13 cellular contexts compared by ENCODE assay signal in the genomic region with DNA sequence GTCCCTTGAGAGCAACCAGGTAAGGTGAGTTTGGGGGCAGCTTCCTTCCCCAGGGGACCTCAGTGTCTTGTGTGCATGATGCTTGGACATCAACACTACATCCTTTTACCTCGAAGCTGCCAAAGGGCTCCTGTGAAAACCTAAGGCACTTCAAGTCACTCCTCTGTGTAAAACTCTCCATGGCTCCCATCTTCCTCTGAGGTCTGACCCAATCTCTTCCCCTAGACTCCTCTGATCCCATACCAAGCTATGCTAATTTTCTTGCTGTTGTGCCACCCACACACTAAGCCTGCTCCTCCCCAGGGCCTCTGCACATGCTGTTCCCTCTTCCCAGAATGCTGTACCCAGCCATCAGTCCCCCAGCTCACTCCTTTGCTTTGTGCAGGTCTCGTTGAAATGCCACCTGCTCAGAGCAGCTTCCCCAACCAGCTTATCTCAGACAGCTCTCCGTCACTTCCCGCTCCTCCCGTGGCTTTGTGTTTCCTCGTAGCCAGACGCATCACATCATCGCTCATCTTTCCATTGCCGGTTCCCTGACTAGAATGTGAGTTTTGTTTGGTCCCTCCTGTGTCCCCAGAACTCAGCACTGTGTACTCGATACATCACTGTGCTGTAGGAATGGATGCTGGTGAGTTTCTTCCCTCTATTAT.
DNase-seq lines count a peak whose midpoint lies in the region; ATAC-seq and TF ChIP-seq lines count a peak whose summit lies in the region.
"Had no signal": no experiment of that assay in that cellular context is flagged by ENCODE, and none has a peak within 500 bp of the region (broad histone marks: within the 10 kb centered on the region; RNA-seq: fewer than 3 reads in every experiment).

No MANE protein-coding gene starts in this region.

- TF ChIP-seq CTCF in cardiac fibroblast (IDR thresholded peaks at IDR 0.05; ENCODE audit: low read depth, low read length) (no peak), lung (IDR thresholded peaks at IDR 0.05; ENCODE audit: control extremely low read depth, extremely low read depth) (no peak), GM20000 (IDR thresholded peaks at IDR 0.05; ENCODE audit: extremely low read depth, missing control alignments) (no peak)

- H3K27me3 ChIP-seq in lung (ENCODE audit: control insufficient read depth, insufficient read depth) = no peaks in the 10 kb centered on the region
- H3K27me3 ChIP-seq: BLaER1 had no signal

- 31 to 37% methylated on average over 10 of the region's 10 CpGs for WGBS in lung, 2 donors

- ATAC-seq in lung (ENCODE audit: insufficient read depth, low FRiP score) (peak; percentile 2), HG03045 (IDR thresholded peaks at IDR 0.05; ENCODE audit: unreplicated experiment) (no peak), GM18868 (IDR thresholded peaks at IDR 0.05; ENCODE audit: unreplicated experiment) (no peak)
- ATAC-seq: SK-N-SH treated with all-trans-retinoic acid at 6 μM for 48 hours had no signal

- peaks cover 0 to 15% of the 10 kb centered on the region in 2 donors for H3K4me1 ChIP-seq in lung (ENCODE audit: control insufficient read depth in 2 of 2, insufficient read depth in 2 of 2, low read length in 2 of 2)

- peak; percentile 32 for DNase-seq in Ammon's horn (ENCODE audit: low spot score)
- peak; percentile 12 for DNase-seq in OCI-M1 (lab: John Stamatoyannopoulos, UW)
- peak; percentile 23 to 84 for DNase-seq in cardiac fibroblast (ENCODE audit: low read depth in 2 of 2)
- peak; percentile 41 for DNase-seq in lung (ENCODE audit: low spot score)
- DNase-seq in GM20000 (ENCODE audit: low spot score) = no peak
- DNase-seq in AML-193 (lab: John Stamatoyannopoulos, UW) = no peak
- DNase-seq: kidney, NCI-H510A treated with DMSO at 0.1 percent for 48 hours had no signal

- no peaks in the 10 kb centered on the region for H3K9me3 ChIP-seq in lung (ENCODE audit: control insufficient read depth in 2 of 2, insufficient read depth in 1 of 2, low read length in 1 of 2)
- H3K9me3 ChIP-seq: BLaER1, esophagus muscularis mucosa had no signal

- H3K36me3 ChIP-seq in lung (ENCODE audit: control insufficient read depth in 2 of 2, insufficient read depth in 2 of 2, low read length in 2 of 2) = no peaks in the 10 kb centered on the region
- H3K36me3 ChIP-seq: BLaER1, esophagus muscularis mucosa had no signal

- peak overlapping the region in 1 of 2 donors; percentile 2 for H3K4me3 ChIP-seq in cardiac fibroblast (replicated peaks in 1 of 2; ENCODE audit: low read depth in 2 of 2, low read length in 2 of 2)
- H3K4me3 ChIP-seq in lung = no peak overlapping the region
- H3K4me3 ChIP-seq: BLaER1, esophagus muscularis mucosa had no signal

- H3K27ac ChIP-seq in lung (ENCODE audit: low read depth in 1 of 2, low read length in 1 of 2) = peak overlapping the region in 1 of 2 donors; percentile 48
- H3K27ac ChIP-seq: BLaER1 had no signal

Comparison
In these comparisons a context has a peak if more than half of its experiments do, and no peak if none do; other contexts are left out.
1. DNase-seq: peak in Ammon's horn (single experiment), OCI-M1 (single experiment), cardiac fibroblast (2 of 2) and lung (single experiment); none in GM20000 (single experiment) and AML-193 (0 of 2).